In the genomic region with DNA sequence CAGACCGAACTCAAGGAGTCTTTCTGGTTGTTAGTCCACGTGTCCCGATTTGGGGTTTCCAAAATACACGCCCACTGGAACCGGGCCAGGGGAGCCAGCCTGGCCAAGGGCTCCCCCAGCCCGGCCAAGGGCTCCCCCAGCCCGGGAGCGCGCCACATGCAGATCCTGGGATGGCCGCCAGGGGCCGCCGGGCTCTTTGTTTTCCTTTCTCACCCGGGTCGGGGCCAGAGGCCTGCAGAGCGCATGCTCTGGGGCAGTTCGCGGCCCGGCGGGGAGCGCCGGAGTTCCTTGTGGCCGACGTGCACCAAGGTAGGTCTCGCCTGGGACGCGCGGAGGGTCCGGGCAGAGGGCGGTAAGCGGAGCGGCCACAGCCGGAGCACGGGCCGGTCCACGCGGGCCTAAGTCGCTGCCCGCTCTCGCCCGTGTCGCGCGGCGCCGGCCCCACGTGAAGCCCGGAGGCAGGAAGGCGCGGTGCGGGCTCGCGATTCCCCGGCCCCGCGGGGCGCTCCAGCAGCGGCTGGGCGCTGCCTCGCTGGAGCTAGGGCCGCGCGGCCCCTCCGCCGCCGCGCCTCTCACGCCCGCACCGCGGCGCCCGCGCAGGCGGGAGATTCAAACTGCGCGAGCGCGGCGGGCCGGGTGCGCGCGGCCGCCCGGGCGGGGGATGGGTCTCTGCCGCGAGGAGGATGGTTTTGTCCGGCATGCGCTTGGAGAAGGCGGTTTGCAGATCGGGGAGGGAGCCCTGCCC, we compare ENCODE assay signal across 1 cellular context.
TF ChIP-seq lines count a peak whose summit lies in the region.

No MANE protein-coding gene starts in this region.

TF ChIP-seq in WTC11, 78 proteins besides CTCF, POLR2A, EP300 and RAD21 (continued from another document and continues in another):
- no peak for TF ChIP-seq JUN (CRISPR knock-in tag; IDR thresholded peaks at IDR 0.05)
- peak; percentile 96 for TF ChIP-seq FOXP1 (CRISPR knock-in tag; IDR thresholded peaks at IDR 0.05; ENCODE audit: borderline replicate concordance)
- TF ChIP-seq ZNF138 (CRISPR knock-in tag; conservative IDR thresholded peaks at IDR 0.05): no peak
- no peak for TF ChIP-seq ATF2 (CRISPR knock-in tag; IDR thresholded peaks at IDR 0.05; ENCODE audit: borderline replicate concordance, low read depth)
- TF ChIP-seq NR1H2 (CRISPR knock-in tag; IDR thresholded peaks at IDR 0.05): no peak
- TF ChIP-seq, protein P1, sequence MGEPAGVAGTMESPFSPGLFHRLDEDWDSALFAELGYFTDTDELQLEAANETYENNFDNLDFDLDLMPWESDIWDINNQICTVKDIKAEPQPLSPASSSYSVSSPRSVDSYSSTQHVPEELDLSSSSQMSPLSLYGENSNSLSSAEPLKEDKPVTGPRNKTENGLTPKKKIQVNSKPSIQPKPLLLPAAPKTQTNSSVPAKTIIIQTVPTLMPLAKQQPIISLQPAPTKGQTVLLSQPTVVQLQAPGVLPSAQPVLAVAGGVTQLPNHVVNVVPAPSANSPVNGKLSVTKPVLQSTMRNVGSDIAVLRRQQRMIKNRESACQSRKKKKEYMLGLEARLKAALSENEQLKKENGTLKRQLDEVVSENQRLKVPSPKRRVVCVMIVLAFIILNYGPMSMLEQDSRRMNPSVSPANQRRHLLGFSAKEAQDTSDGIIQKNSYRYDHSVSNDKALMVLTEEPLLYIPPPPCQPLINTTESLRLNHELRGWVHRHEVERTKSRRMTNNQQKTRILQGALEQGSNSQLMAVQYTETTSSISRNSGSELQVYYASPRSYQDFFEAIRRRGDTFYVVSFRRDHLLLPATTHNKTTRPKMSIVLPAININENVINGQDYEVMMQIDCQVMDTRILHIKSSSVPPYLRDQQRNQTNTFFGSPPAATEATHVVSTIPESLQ (CRISPR knock-in tag; IDR thresholded peaks at IDR 0.05): no peak
- TF ChIP-seq ZNF416 (CRISPR knock-in tag; IDR thresholded peaks at IDR 0.05): peak; percentile 92
- TF ChIP-seq MYBL2 (CRISPR knock-in tag; IDR thresholded peaks at IDR 0.05): peak; percentile 73
- 0 out of 2 replicates have a peak, but pooled peaks have one; percentile 31 for TF ChIP-seq SP1 (CRISPR knock-in tag; conservative IDR thresholded peaks at IDR 0.05)
- TF ChIP-seq ZBTB21 (CRISPR knock-in tag; IDR thresholded peaks at IDR 0.05; ENCODE audit: borderline replicate concordance): 0 out of 2 replicates have a peak, but pooled peaks have one; percentile 60
- TF ChIP-seq, protein P2, sequence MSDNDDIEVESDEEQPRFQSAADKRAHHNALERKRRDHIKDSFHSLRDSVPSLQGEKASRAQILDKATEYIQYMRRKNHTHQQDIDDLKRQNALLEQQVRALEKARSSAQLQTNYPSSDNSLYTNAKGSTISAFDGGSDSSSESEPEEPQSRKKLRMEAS (CRISPR knock-in tag; IDR thresholded peaks at IDR 0.05): peak; percentile 70; the same call in 1 of the 2 replicates
- peak; percentile 48; the same call in 1 of the 2 replicates for TF ChIP-seq ZBTB43 (CRISPR knock-in tag; IDR thresholded peaks at IDR 0.05)
- no peak for TF ChIP-seq RELA (CRISPR knock-in tag; IDR thresholded peaks at IDR 0.05; ENCODE audit: borderline replicate concordance)
- no peak for TF ChIP-seq ZNF396 (CRISPR knock-in tag; IDR thresholded peaks at IDR 0.05; ENCODE audit: borderline replicate concordance)
- TF ChIP-seq, protein P3, sequence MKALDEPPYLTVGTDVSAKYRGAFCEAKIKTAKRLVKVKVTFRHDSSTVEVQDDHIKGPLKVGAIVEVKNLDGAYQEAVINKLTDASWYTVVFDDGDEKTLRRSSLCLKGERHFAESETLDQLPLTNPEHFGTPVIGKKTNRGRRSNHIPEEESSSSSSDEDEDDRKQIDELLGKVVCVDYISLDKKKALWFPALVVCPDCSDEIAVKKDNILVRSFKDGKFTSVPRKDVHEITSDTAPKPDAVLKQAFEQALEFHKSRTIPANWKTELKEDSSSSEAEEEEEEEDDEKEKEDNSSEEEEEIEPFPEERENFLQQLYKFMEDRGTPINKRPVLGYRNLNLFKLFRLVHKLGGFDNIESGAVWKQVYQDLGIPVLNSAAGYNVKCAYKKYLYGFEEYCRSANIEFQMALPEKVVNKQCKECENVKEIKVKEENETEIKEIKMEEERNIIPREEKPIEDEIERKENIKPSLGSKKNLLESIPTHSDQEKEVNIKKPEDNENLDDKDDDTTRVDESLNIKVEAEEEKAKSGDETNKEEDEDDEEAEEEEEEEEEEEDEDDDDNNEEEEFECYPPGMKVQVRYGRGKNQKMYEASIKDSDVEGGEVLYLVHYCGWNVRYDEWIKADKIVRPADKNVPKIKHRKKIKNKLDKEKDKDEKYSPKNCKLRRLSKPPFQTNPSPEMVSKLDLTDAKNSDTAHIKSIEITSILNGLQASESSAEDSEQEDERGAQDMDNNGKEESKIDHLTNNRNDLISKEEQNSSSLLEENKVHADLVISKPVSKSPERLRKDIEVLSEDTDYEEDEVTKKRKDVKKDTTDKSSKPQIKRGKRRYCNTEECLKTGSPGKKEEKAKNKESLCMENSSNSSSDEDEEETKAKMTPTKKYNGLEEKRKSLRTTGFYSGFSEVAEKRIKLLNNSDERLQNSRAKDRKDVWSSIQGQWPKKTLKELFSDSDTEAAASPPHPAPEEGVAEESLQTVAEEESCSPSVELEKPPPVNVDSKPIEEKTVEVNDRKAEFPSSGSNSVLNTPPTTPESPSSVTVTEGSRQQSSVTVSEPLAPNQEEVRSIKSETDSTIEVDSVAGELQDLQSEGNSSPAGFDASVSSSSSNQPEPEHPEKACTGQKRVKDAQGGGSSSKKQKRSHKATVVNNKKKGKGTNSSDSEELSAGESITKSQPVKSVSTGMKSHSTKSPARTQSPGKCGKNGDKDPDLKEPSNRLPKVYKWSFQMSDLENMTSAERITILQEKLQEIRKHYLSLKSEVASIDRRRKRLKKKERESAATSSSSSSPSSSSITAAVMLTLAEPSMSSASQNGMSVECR (CRISPR knock-in tag; IDR thresholded peaks at IDR 0.05; ENCODE audit: borderline replicate concordance): 0 out of 2 replicates have a peak, but pooled peaks have one; percentile 64
- no peak for TF ChIP-seq NR2C2 (CRISPR knock-in tag; IDR thresholded peaks at IDR 0.05)
- no peak for TF ChIP-seq ZSCAN18 (CRISPR knock-in tag; IDR thresholded peaks at IDR 0.05)
- TF ChIP-seq EMX1 (CRISPR knock-in tag; IDR thresholded peaks at IDR 0.05): peak; percentile 68; the same call in 1 of the 2 replicates
- TF ChIP-seq ZNF281 (CRISPR knock-in tag; IDR thresholded peaks at IDR 0.05): no peak
- no peak for TF ChIP-seq MXD4 (CRISPR knock-in tag; IDR thresholded peaks at IDR 0.05; ENCODE audit: borderline replicate concordance)
- TF ChIP-seq SMAD4 (CRISPR knock-in tag; IDR thresholded peaks at IDR 0.05): no peak
- TF ChIP-seq, protein P4, sequence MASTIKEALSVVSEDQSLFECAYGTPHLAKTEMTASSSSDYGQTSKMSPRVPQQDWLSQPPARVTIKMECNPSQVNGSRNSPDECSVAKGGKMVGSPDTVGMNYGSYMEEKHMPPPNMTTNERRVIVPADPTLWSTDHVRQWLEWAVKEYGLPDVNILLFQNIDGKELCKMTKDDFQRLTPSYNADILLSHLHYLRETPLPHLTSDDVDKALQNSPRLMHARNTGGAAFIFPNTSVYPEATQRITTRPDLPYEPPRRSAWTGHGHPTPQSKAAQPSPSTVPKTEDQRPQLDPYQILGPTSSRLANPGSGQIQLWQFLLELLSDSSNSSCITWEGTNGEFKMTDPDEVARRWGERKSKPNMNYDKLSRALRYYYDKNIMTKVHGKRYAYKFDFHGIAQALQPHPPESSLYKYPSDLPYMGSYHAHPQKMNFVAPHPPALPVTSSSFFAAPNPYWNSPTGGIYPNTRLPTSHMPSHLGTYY (CRISPR knock-in tag; IDR thresholded peaks at IDR 0.05): no peak
- no peak for TF ChIP-seq IRF2 (CRISPR knock-in tag; IDR thresholded peaks at IDR 0.05; ENCODE audit: borderline replicate concordance, low read depth)
- TF ChIP-seq, protein P5, sequence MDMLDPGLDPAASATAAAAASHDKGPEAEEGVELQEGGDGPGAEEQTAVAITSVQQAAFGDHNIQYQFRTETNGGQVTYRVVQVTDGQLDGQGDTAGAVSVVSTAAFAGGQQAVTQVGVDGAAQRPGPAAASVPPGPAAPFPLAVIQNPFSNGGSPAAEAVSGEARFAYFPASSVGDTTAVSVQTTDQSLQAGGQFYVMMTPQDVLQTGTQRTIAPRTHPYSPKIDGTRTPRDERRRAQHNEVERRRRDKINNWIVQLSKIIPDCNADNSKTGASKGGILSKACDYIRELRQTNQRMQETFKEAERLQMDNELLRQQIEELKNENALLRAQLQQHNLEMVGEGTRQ (CRISPR knock-in tag; IDR thresholded peaks at IDR 0.05): no peak
- no peak for TF ChIP-seq GRHL2 (CRISPR knock-in tag; IDR thresholded peaks at IDR 0.05; ENCODE audit: insufficient replicate concordance, severe bottlenecking)
- TF ChIP-seq ZNF671 (CRISPR knock-in tag; IDR thresholded peaks at IDR 0.05): no peak
- TF ChIP-seq, protein P6, sequence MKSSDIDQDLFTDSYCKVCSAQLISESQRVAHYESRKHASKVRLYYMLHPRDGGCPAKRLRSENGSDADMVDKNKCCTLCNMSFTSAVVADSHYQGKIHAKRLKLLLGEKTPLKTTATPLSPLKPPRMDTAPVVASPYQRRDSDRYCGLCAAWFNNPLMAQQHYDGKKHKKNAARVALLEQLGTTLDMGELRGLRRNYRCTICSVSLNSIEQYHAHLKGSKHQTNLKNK (CRISPR knock-in tag; IDR thresholded peaks at IDR 0.05): no peak
- no peak for TF ChIP-seq SOX15 (CRISPR knock-in tag; IDR thresholded peaks at IDR 0.05)
- TF ChIP-seq NFATC4 (CRISPR knock-in tag; IDR thresholded peaks at IDR 0.05): peak; percentile 65; the same call in 1 of the 2 replicates
- no peak for TF ChIP-seq ZNF532 (CRISPR knock-in tag; IDR thresholded peaks at IDR 0.05; ENCODE audit: borderline replicate concordance)
